In the genomic region with DNA sequence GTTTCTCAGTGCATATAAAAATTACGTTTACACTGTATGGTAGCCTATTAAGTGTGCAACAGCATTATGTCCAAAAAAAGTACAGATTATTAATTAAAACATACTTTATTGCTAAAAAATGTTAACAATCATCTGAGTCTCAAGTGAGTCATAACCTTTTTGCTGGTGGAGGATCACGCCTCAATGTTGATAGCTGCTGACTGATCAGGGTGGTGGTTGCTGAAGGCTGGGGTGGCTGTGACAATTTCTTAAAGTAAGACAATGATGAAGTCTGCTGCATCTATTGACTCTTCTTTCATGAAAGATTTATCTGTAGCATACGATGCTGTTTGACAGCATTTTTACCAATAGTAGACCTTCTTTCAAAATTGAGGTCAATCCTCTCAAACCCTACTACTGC, we compare ENCODE assay signal across 27 cellular contexts.
DNase-seq lines count a peak whose midpoint lies in the region; ATAC-seq, FAIRE-seq and TF ChIP-seq lines count a peak whose summit lies in the region.
"Had no signal": no experiment of that assay in that cellular context is flagged by ENCODE, and none has a peak within 500 bp of the region (broad histone marks: within the 10 kb centered on the region; RNA-seq: fewer than 3 reads in every experiment).

No MANE protein-coding gene starts in this region.

- dilution Hi-C loops in IMR-90 (cut with HindIII; ENCODE audit: low sequenced_read_pairs, unreplicated experiment), result no loop called here

- CTCF ChIA-PET in IMR-90 (lab: Yijun Ruan, JAX), result no interaction called here

- H3K79me2 ChIP-seq in astrocyte (ENCODE audit: insufficient read depth, low read length), result no peaks in the 10 kb centered on the region

- H3K4me3 Mint-ChIP-seq in astrocyte (ENCODE audit: unreplicated experiment), result no peak overlapping the region
- H3K4me3 Mint-ChIP-seq: CD14-positive monocyte; CD4-positive, alpha-beta memory T cell; CD4-positive, CD25-positive, alpha-beta regulatory T cell; CD8-positive, alpha-beta memory T cell had no signal

- H3K9me3 Mint-ChIP-seq in astrocyte (ENCODE audit: unreplicated experiment), result no peaks in the 10 kb centered on the region
- H3K9me3 Mint-ChIP-seq: CD14-positive monocyte; CD4-positive, alpha-beta memory T cell; CD4-positive, CD25-positive, alpha-beta regulatory T cell; CD8-positive, alpha-beta memory T cell had no signal

- peaks cover under 1% of the 10 kb centered on the region for H3K4me1 Mint-ChIP-seq in astrocyte (ENCODE audit: low read depth, unreplicated experiment)
- H3K4me1 Mint-ChIP-seq: CD4-positive, CD25-positive, alpha-beta regulatory T cell had no signal

- DNase-seq in ELR (ENCODE audit: low read depth) (peak; percentile 12), HCEC 1CT (peak; percentile 37), IMR-90 (peak; percentile 10), astrocyte (ENCODE audit: low read depth) (no peak), spleen (no peak), H54 (ENCODE audit: insufficient read length, low spot score) (no peak), body of pancreas (no peak)
- no peak for DNase-seq in activated naive CD4-positive, alpha-beta T cell (lab: John Stamatoyannopoulos, UW)
- DNase-seq: 8988T; ACHN; BE2C; C1 segment of cervical spinal cord; CD4-positive, alpha-beta memory T cell; CD4-positive, CD25-positive, alpha-beta regulatory T cell; CD8-positive, alpha-beta memory T cell; COR-L47; DMS 273 treated with DMSO at 0.1 percent for 48 hours; DMS153; DMS53; DMS79; DND-41; GDM1 had no signal

- TF ChIP-seq RAD21 in IMR-90 (IDR thresholded peaks at IDR 0.05; ENCODE audit: low read length), result no peak

- TF ChIP-seq POLR2A in IMR-90 (IDR thresholded peaks at IDR 0.05; ENCODE audit: low read depth, low read length), result no peak
- TF ChIP-seq POLR2A in spleen (IDR thresholded peaks at IDR 0.05), result no peak
- TF ChIP-seq POLR2A in H54 (IDR thresholded peaks at IDR 0.05; ENCODE audit: low read depth, low read length), result no peak
- no peak for TF ChIP-seq POLR2A in body of pancreas (IDR thresholded peaks at IDR 0.05)

- no peak overlapping the region for H2BK5ac ChIP-seq in IMR-90 (ENCODE audit: low read depth, low read length, poor library complexity, severe bottlenecking)

- H3K79me1 ChIP-seq in IMR-90 (ENCODE audit: low read depth in 1 of 2, low read length in 2 of 2), result 0 out of 4 replicates have a peak, but pooled peaks cover 0 to 4% of the 10 kb centered on the region in 2 experiments

- POLR2A ChIA-PET in IMR-90 (lab: Charles Lee; ENCODE audit: unreplicated experiment), result no interaction called here

- intact Hi-C loops in IMR-90 (cut with micrococcal nuclease) (no loop called here), spleen (cut with DNase I; ENCODE audit: low total_unique reads) (no loop called here), body of pancreas (cut with DNase I) (loop anchor here (10.0 kb wide), 1 partner anchor 700 kb away; no protein-coding TSS in a partner anchor)

- H2AK9ac ChIP-seq in IMR-90 (replicated peaks; ENCODE audit: low read depth, low read length, poor library complexity), result no peak overlapping the region

- H3K27me3 ChIP-seq in IMR-90 (ENCODE audit: control insufficient read depth, insufficient read depth, low read length) (no peaks in the 10 kb centered on the region), astrocyte (ENCODE audit: insufficient read depth, low read length) (no peaks in the 10 kb centered on the region), spleen (replicated peaks in 1 of 7) (no peaks in the 10 kb centered on the region), body of pancreas (no peaks in the 10 kb centered on the region)
- H3K27me3 ChIP-seq: BE2C, BLaER1 had no signal

- H4K20me1 ChIP-seq in IMR-90 (ENCODE audit: insufficient read depth, low read length) (no peaks in the 10 kb centered on the region), astrocyte (ENCODE audit: insufficient read depth, low read length) (no peaks in the 10 kb centered on the region)
- H4K20me1 ChIP-seq: BLaER1 had no signal

- H3K36me3 ChIP-seq in IMR-90 (ENCODE audit: control insufficient read depth, insufficient read depth, low read length), result no peaks in the 10 kb centered on the region
- H3K36me3 ChIP-seq in astrocyte (ENCODE audit: insufficient read depth, low read length), result no peaks in the 10 kb centered on the region
- no peaks in the 10 kb centered on the region for H3K36me3 ChIP-seq in spleen
- no peaks in the 10 kb centered on the region for H3K36me3 ChIP-seq in body of pancreas (replicated peaks in 1 of 2; ENCODE audit: insufficient read depth in 1 of 2, low read depth in 2 of 2)
- H3K36me3 ChIP-seq: BE2C, BLaER1 had no signal

- in situ Hi-C loops in IMR-90 (cut with MboI; ENCODE audit: low sequenced_read_pairs), result no loop called here

- H3K4me2 ChIP-seq in IMR-90 (ENCODE audit: low read depth, low read length) (no peak overlapping the region), astrocyte (ENCODE audit: low read length) (no peak overlapping the region)
- H3K4me2 ChIP-seq: BLaER1 had no signal

- H4K5ac ChIP-seq in IMR-90 (ENCODE audit: low read depth, low read length), result no peak overlapping the region

- 0 out of 2 replicates have a peak, but pooled peaks cover 2% of the 10 kb centered on the region for H3K4me1 ChIP-seq in IMR-90 (ENCODE audit: control insufficient read depth, insufficient read depth, low read length)
- H3K4me1 ChIP-seq in astrocyte (ENCODE audit: insufficient read depth, low read length), result no peaks in the 10 kb centered on the region
- peaks cover 0 to 33% (median 9%) of the 10 kb centered on the region in 6 donors for H3K4me1 ChIP-seq in spleen
- no peaks in the 10 kb centered on the region for H3K4me1 ChIP-seq in body of pancreas
- H3K4me1 ChIP-seq: BLaER1 had no signal

- 100% methylated on average over 1 of the region's 3 CpGs; no CpG with 5 or more reads in 1 of the 2 experiments for WGBS in IMR-90 (ENCODE audit: extremely low coverage in 2 of 2, insufficient read length in 1 of 2), 2 experiments
- WGBS in spleen, 5 donors, result 90 to 95% (median 93%) methylated on average over 3 of the region's 3 CpGs
- 90 to 98% methylated on average over 3 of the region's 3 CpGs for WGBS in body of pancreas, 2 donors

- no peak overlapping the region for H2BK15ac ChIP-seq in IMR-90 (ENCODE audit: low read depth, low read length)

- H3K9me3 ChIP-seq in IMR-90 (ENCODE audit: control insufficient read depth, insufficient read depth, low read length) (no peaks in the 10 kb centered on the region), astrocyte (ENCODE audit: insufficient read depth, low read depth, low read length) (no peaks in the 10 kb centered on the region), spleen (no peaks in the 10 kb centered on the region), body of pancreas (no peaks in the 10 kb centered on the region)
- H3K9me3 ChIP-seq: BE2C, BLaER1 had no signal

- no peak overlapping the region for H4K8ac ChIP-seq in IMR-90 (ENCODE audit: low read depth in 2 of 2, low read length in 2 of 2)

- H3K27ac ChIP-seq in IMR-90 (ENCODE audit: insufficient read depth, low read length) (no peak overlapping the region), astrocyte (ENCODE audit: low read depth, low read length) (no peak overlapping the region), spleen (peak overlapping the region in 2 of 8 donors; percentile 28 to 29), body of pancreas (no peak overlapping the region)
- H3K27ac ChIP-seq: BLaER1 had no signal

- H2AFZ ChIP-seq in IMR-90 (replicated peaks; ENCODE audit: low read length, poor library complexity) (no peak overlapping the region), astrocyte (ENCODE audit: low read depth, low read length) (no peak overlapping the region)

- no peak overlapping the region for H2BK20ac ChIP-seq in IMR-90 (ENCODE audit: low read depth, low read length)

- no peak overlapping the region for H3K18ac ChIP-seq in IMR-90 (ENCODE audit: low read depth, low read length)

- no peaks in the 10 kb centered on the region for H3K27me3 Mint-ChIP-seq in astrocyte (ENCODE audit: low read depth, unreplicated experiment)
- H3K27me3 Mint-ChIP-seq: CD4-positive, alpha-beta memory T cell; CD4-positive, CD25-positive, alpha-beta regulatory T cell; CD8-positive, alpha-beta memory T cell had no signal

- H3K4me3 ChIP-seq in IMR-90 (ENCODE audit: insufficient read depth, low read depth, low read length) (no peak overlapping the region), astrocyte (ENCODE audit: insufficient read depth, low read depth, low read length) (no peak overlapping the region), spleen (no peak overlapping the region), body of pancreas (no peak overlapping the region)
- H3K4me3 ChIP-seq: BLaER1, GM12878 had no signal

- no peak overlapping the region for H4K91ac ChIP-seq in IMR-90 (ENCODE audit: insufficient read depth, low read depth, low read length)

- H2AK5ac ChIP-seq in IMR-90 (ENCODE audit: low read depth, low read length), result no peak overlapping the region

- no peak overlapping the region for H2BK120ac ChIP-seq in IMR-90 (ENCODE audit: low read depth, low read length)

- no peak overlapping the region for H3K27ac Mint-ChIP-seq in astrocyte (ENCODE audit: unreplicated experiment)
- H3K27ac Mint-ChIP-seq: CD14-positive monocyte; CD4-positive, alpha-beta memory T cell; CD4-positive, CD25-positive, alpha-beta regulatory T cell; CD8-positive, alpha-beta memory T cell had no signal

- no peak for TF ChIP-seq CTCF in IMR-90 (conservative IDR thresholded peaks at IDR 0.05; ENCODE audit: low read depth, low read length)
- TF ChIP-seq CTCF in astrocyte (IDR thresholded peaks at IDR 0.05; ENCODE audit: insufficient read depth, low read depth, low read length), result no peak
- TF ChIP-seq CTCF in spleen (IDR thresholded peaks at IDR 0.05 in 8 of 11, conservative IDR thresholded peaks at IDR 0.05 in 3 of 11), result no peak
- no peak for TF ChIP-seq CTCF in body of pancreas (IDR thresholded peaks at IDR 0.05)

- no peak overlapping the region for H3K56ac ChIP-seq in IMR-90 (ENCODE audit: extremely low read depth, insufficient read depth, low read length)

- FAIRE-seq in astrocyte (lab: Jason Lieb, UNC) (peak; percentile 74), H54 (lab: Jason Lieb, UNC) (no peak)
- FAIRE-seq: A204.1, GM12878, GM12892 had no signal

- H3K23ac ChIP-seq in IMR-90 (ENCODE audit: low read depth, low read length), result no peak overlapping the region

- H3K36me3 Mint-ChIP-seq in astrocyte (ENCODE audit: low read depth, unreplicated experiment), result peaks cover 5% of the 10 kb centered on the region

- no peak overlapping the region for H3K14ac ChIP-seq in IMR-90 (replicated peaks; ENCODE audit: low read depth, low read length)

- BruUV-seq in IMR-90 (replicated peaks; lab: Mats Ljungman, UMichigan), result no TSS peak

- ATAC-seq in IMR-90 (ENCODE audit: low read depth), result no peak
- ATAC-seq in body of pancreas, result no peak
- ATAC-seq: GM12878 had no signal

- peaks cover 8% of the 10 kb centered on the region; the same call in 1 of the 2 replicates for H3K9me1 ChIP-seq in IMR-90 (ENCODE audit: insufficient read depth, low read length)

- H3K9ac ChIP-seq in IMR-90 (ENCODE audit: low read depth, low read length), result no peak overlapping the region
- no peak overlapping the region for H3K9ac ChIP-seq in astrocyte (ENCODE audit: low read length)
- H3K9ac ChIP-seq: BLaER1 had no signal

- H3K4ac ChIP-seq in IMR-90 (ENCODE audit: low read depth, low read length), result no peak overlapping the region

TF ChIP-seq in IMR-90, 13 proteins besides CTCF, POLR2A, EP300 and RAD21 (continues in another document):
- TF ChIP-seq FOS (IDR thresholded peaks at IDR 0.05; ENCODE audit: low read depth, low read length), result no peak
- no peak for TF ChIP-seq MAFK (IDR thresholded peaks at IDR 0.05; ENCODE audit: low read depth, low read length)
- TF ChIP-seq BHLHE40 (IDR thresholded peaks at IDR 0.05; ENCODE audit: low read depth, low read length), result no peak

Comparison
In these comparisons a context has a peak if more than half of its experiments do, and no peak if none do; other contexts are left out.
1. DNase-seq: peak in ELR (single experiment), HCEC 1CT (single experiment) and IMR-90 (single experiment); none in astrocyte (single experiment), spleen (single experiment), activated naive CD4-positive, alpha-beta T cell (0 of 4), H54 (single experiment) and body of pancreas (0 of 4).